In the genomic region with DNA sequence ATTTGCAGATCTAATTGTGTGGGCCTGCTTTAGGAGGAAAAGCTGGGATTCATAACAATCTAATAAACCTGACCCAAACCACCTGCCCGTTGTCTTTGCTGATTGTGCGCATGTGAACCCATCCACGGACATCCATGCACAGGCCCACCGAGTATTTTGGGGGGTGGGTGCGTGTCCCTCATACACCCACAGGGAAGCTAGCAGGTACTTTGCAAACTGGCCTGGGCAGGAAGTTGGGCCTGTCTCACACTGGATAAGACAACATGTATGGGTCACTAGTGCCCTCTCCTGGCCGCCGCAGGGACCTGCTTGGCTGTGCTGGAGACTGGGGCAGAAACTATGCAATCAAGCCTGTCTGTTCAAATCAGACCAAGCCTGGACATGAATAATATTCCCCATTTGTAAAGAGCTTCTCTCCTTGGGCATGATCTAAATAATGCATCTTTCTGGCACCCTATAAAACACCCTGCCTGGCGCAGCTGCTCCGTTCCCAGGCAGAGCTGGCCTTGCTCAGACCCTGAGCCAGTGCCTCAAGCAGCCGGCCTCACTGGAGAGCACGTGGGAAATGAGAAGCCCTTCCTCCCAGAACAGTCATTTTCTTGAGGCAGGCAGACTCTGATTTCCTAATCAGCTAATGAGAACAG, we compare ENCODE assay signal across 9 cellular contexts. TPM values are rescaled to one million over a fixed set of nuclear protein-coding genes. Genes with fewer than 3 reads are reported as not detected.
DNase-seq lines count a peak whose midpoint lies in the region; ATAC-seq and TF ChIP-seq lines count a peak whose summit lies in the region.
"Had no signal": no experiment of that assay in that cellular context is flagged by ENCODE, and none has a peak within 500 bp of the region (broad histone marks: within the 10 kb centered on the region; RNA-seq: fewer than 3 reads in every experiment).

No MANE protein-coding gene starts in this region.

- in situ Hi-C loops in gastrocnemius medialis (cut with MboI; ENCODE audit: low sequenced_read_pairs in 4 of 4) = loop anchor here in 3 of 4 donors (5.0 to 10.0 kb wide), 2 partner anchors 241 to 243 kb away; no protein-coding TSS in a partner anchor

- no peaks in the 10 kb centered on the region for H3K9me3 ChIP-seq in gastrocnemius medialis
- H3K9me3 ChIP-seq: BLaER1 had no signal

- ATAC-seq in HG02642 (IDR thresholded peaks at IDR 0.05; ENCODE audit: poor library complexity, unreplicated experiment) = peak; percentile 95
- peak; percentile 57 to 81 for ATAC-seq in gastrocnemius medialis

- TF ChIP-seq POLR2A in gastrocnemius medialis (IDR thresholded peaks at IDR 0.05) = no peak

- H3K4me1 ChIP-seq in gastrocnemius medialis = peaks cover 44 to 46% of the 10 kb centered on the region in 2 donors

- H3K27me3 ChIP-seq in gastrocnemius medialis = no peaks in the 10 kb centered on the region
- H3K27me3 ChIP-seq: BLaER1 had no signal

- intact Hi-C loops in gastrocnemius medialis (cut with DNase I; ENCODE audit: low total_unique reads) = loop anchor here (1.0 to 10.0 kb wide), 3 partner anchors 147 to 437 kb away; a partner anchor contains a TSS

- TF ChIP-seq CTCF in gastrocnemius medialis (IDR thresholded peaks at IDR 0.05 in 4 of 5, conservative IDR thresholded peaks at IDR 0.05 in 1 of 5) = peak; percentile 86 to 94 (median 92)

- H3K27ac ChIP-seq in gastrocnemius medialis = peak overlapping the region; percentile 71 to 92 (median 78)
- H3K27ac ChIP-seq: BLaER1 had no signal

- DNase-seq in NCI-H1417 (lab: John Stamatoyannopoulos, UW) (peak; percentile 47 to 78 (median 57)), NCI-H1417 treated with DMSO at 0.1 percent for 48 hours (lab: John Stamatoyannopoulos, UW) (no peak), NCI-H1092 treated with DMSO at 0.1 percent for 48 hours (lab: John Stamatoyannopoulos, UW) (peak; percentile 53), T-helper 22 cell (ENCODE audit: low read depth) (peak; percentile 48), anterior cingulate cortex (lab: John Stamatoyannopoulos, UW) (peak in 56 of 58 donors; percentile 16 to 91 (median 72)), hepatic stellate cell (ENCODE audit: low spot score) (peak; percentile 82), gastrocnemius medialis (peak; percentile 79 to 87)

- peaks cover 0 to 40% of the 10 kb centered on the region in 2 donors for H3K36me3 ChIP-seq in gastrocnemius medialis

- no peak overlapping the region for H3K4me3 ChIP-seq in gastrocnemius medialis
- H3K4me3 ChIP-seq: BLaER1 had no signal

RNA-seq across cellular contexts. Expression of a gene that starts 15.8 kb away (rescaled TPM):
- 100 to 1,000 TPM; 465 to 605 (median 490) TPM for total RNA-seq in gastrocnemius medialis
